Comparison of ENCODE assay signal across 10 cellular contexts in the genomic region with DNA sequence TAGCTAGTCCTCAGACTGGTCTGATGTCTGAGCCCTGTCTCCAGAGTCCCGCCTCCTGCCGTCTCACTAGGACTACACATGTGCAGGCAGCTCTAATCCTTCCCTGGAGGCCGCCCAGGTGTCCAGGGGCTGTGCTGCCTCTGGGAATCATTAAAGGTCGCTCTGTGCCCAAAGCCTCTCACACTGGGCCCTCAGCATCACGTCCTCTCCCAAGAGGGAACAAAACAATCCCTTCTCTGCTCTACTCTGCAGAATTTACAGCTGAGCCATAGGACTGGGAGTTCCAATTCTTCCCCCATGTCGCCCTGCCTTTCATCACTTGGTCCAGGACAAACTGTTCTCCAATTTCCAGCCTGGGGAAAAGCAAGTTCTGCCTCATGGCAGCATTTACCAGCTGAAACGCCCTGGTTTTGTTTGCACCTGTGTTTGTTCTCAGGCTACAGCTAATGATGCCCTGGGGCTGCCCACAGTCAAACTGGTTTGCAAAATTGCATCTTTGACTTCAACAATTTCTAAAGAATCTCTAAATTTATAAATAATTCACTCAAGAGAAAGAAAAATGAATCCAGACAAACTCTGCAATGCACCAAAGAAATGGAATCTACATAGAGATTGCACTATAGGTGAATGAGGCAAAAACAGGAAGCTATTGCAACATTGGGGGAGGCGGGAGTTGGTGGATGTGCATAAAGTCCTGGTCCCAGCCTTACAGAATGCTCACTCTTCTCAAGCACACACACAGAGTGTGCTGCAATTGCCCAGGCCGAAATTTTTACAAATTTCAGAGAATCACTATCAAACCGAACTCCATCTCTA. TPM values are rescaled to one million over a fixed set of nuclear protein-coding genes. Genes with fewer than 3 reads are reported as not detected.
DNase-seq lines count a peak whose midpoint lies in the region; ATAC-seq and TF ChIP-seq lines count a peak whose summit lies in the region.
"Had no signal": no experiment of that assay in that cellular context is flagged by ENCODE, and none has a peak within 500 bp of the region (broad histone marks: within the 10 kb centered on the region; RNA-seq: fewer than 3 reads in every experiment).

No MANE protein-coding gene starts in this region.

- TF ChIP-seq CTCF in WERI-Rb-1 (IDR thresholded peaks at IDR 0.05; ENCODE audit: low read depth, low read length): no peak

- ATAC-seq in HG02973 (IDR thresholded peaks at IDR 0.05; ENCODE audit: unreplicated experiment) (no peak), HG02840 (IDR thresholded peaks at IDR 0.05; ENCODE audit: low FRiP score, unreplicated experiment) (no peak)

- intact Hi-C loops in posterior vena cava (cut with DNase I): no loop called here

- DNase-seq in HCEC 1CT (peak; percentile 5), NCI-H226 (peak; percentile 3), WERI-Rb-1 (peak; percentile 88), posterior vena cava (ENCODE audit: low spot score) (peak; percentile 46)
- no peak for DNase-seq in activated effector memory CD4-positive, alpha-beta T cell treated with anti-CD3 and anti-CD28 coated beads, Interleukin-2, amount 50 U/mL, for 16 hours
- DNase-seq: cerebellar nuclear complex, HFFc6, NCI-H1436 treated with DMSO at 0.1 percent for 48 hours had no signal

- H3K27ac ChIP-seq in WERI-Rb-1: no peak overlapping the region

- H3K9me3 ChIP-seq in WERI-Rb-1 (ENCODE audit: severe bottlenecking): no peaks in the 10 kb centered on the region

- H3K4me3 ChIP-seq in WERI-Rb-1 (ENCODE audit: low read depth, low read length): no peak overlapping the region

- H3K36me3 ChIP-seq in WERI-Rb-1: no peaks in the 10 kb centered on the region

- H3K27me3 ChIP-seq in WERI-Rb-1 (ENCODE audit: insufficient read depth, low read depth, severe bottlenecking): no peaks in the 10 kb centered on the region

RNA-seq across cellular contexts. Expression of a gene that starts 7.2 kb away (rescaled TPM):
- 100 to 1,000 TPM; 223 to 237 TPM for total RNA-seq in posterior vena cava

RNA-seq across cellular contexts. Expression of a gene that starts 58.3 kb away (rescaled TPM):
- total RNA-seq in posterior vena cava: 10 to 100 TPM; 23.7 to 36.3 TPM
